8 cellular contexts compared by ENCODE assay signal in the genomic region with DNA sequence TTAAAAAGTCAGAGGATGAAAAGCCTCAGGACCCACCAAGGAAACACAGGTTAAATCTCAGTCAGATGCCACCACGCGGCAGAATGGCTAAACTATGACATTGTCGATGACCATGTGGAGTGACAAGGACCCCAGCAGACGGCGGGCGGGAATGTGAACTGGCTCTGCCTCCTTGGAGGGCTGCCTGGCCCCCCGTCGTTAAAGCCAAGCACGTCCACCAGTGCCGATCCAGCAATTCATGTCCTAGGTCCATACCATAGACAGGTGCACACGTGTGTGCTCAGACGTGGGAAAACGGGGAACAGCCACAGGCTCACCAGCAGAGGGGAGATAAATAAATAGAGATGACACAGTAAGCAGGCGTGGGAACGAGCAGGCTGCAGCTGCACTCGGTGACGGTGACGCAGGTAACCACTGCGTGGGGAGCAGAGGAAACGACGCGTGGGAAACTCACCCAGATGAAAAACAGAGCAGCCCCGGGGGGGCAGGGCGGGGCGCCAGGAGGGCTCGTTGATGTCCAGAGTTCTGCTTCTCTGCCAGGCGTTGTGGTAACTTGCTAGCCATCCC. TPM values are rescaled to one million over a fixed set of nuclear protein-coding genes. Genes with fewer than 3 reads are reported as not detected.
DNase-seq lines count a peak whose midpoint lies in the region; ATAC-seq lines count a peak whose summit lies in the region.

No MANE protein-coding gene starts in this region.

- DNase-seq in CD4-positive, CD25-positive, alpha-beta regulatory T cell: peak; percentile 69 to 92 (median 86)
- DNase-seq in Jurkat, Clone E6-1 (ENCODE audit: low read depth, low spot score): peak; percentile 86
- peak; percentile 68 for DNase-seq in activated CD8-positive, alpha-beta memory T cell treated with anti-CD3 and anti-CD28 coated beads, Interleukin-2, amount 50 U/mL, for 24 hours (ENCODE audit: extremely low read depth)
- peak; percentile 44 to 53 for DNase-seq in left colon
- peak; percentile 59 for DNase-seq in stimulated activated CD8-positive, alpha-beta memory T cell treated with anti-CD3 and anti-CD28 coated beads, Interleukin-7, amount 100 ng/mL, for 24 hours (ENCODE audit: low read depth)
- no peak for DNase-seq in NCI-H2081 (lab: John Stamatoyannopoulos, UW)
- DNase-seq in DMS79 (lab: John Stamatoyannopoulos, UW): no peak

- peaks cover 11 to 50% (median 17%) of the 10 kb centered on the region in 4 donors for H3K4me1 Mint-ChIP-seq in CD4-positive, CD25-positive, alpha-beta regulatory T cell

- H3K4me3 ChIP-seq in CD4-positive, CD25-positive, alpha-beta regulatory T cell (ENCODE audit: low read depth, low read length): peak overlapping the region; percentile 69
- H3K4me3 ChIP-seq in Jurkat, Clone E6-1 (ENCODE audit: low read length): peak overlapping the region; percentile 55

- peak overlapping the region; percentile 89 to 92 (median 90) for H3K4me3 Mint-ChIP-seq in CD4-positive, CD25-positive, alpha-beta regulatory T cell

- H3K9me3 Mint-ChIP-seq in CD4-positive, CD25-positive, alpha-beta regulatory T cell: peaks cover 0 to 2% (median 0%) of the 10 kb centered on the region in 7 donors

- peak overlapping the region; percentile 96 to 100 (median 99) for H3K27ac Mint-ChIP-seq in CD4-positive, CD25-positive, alpha-beta regulatory T cell

- H3K36me3 ChIP-seq in CD4-positive, CD25-positive, alpha-beta regulatory T cell (ENCODE audit: control insufficient read depth, insufficient read depth, low read length): no peaks in the 10 kb centered on the region

- peaks cover 20% of the 10 kb centered on the region for H3K4me1 ChIP-seq in CD4-positive, CD25-positive, alpha-beta regulatory T cell (ENCODE audit: control insufficient read depth, insufficient read depth, low read length, poor library complexity, severe bottlenecking)

- H3K36me3 Mint-ChIP-seq in CD4-positive, CD25-positive, alpha-beta regulatory T cell: peaks cover 13% of the 10 kb centered on the region

- H3K27ac ChIP-seq in CD4-positive, CD25-positive, alpha-beta regulatory T cell (ENCODE audit: insufficient read depth, low read length, poor library complexity, severe bottlenecking): peak overlapping the region; percentile 94

- no peaks in the 10 kb centered on the region for H3K9me3 ChIP-seq in CD4-positive, CD25-positive, alpha-beta regulatory T cell (ENCODE audit: control insufficient read depth in 2 of 2, low read length in 2 of 2)

- intact Hi-C loops in left colon (cut with DNase I, micrococcal nuclease): no loop called here

- ATAC-seq in CD4-positive, CD25-positive, alpha-beta regulatory T cell (ENCODE audit: low read depth in 2 of 2): peak; percentile 94 to 96
- ATAC-seq in left colon: no peak
- no peak for ATAC-seq in HG03045 (IDR thresholded peaks at IDR 0.05; ENCODE audit: unreplicated experiment)

- peaks cover 8% of the 10 kb centered on the region for H3K27me3 Mint-ChIP-seq in CD4-positive, CD25-positive, alpha-beta regulatory T cell

- no peaks in the 10 kb centered on the region for H3K27me3 ChIP-seq in CD4-positive, CD25-positive, alpha-beta regulatory T cell (ENCODE audit: control insufficient read depth, insufficient read depth, low read length)

RNA-seq across cellular contexts. Expression of a gene that starts 28.3 kb away (rescaled TPM):
- total RNA-seq in CD4-positive, CD25-positive, alpha-beta regulatory T cell: 5.3 TPM
- polyA plus RNA-seq in CD4-positive, CD25-positive, alpha-beta regulatory T cell: 1 to 10 TPM in 3 of 4 donors, under 1 TPM in 1; 0.72 to 2.8 (median 1.8) TPM
- 6.4 TPM for polyA plus RNA-seq in Jurkat, Clone E6-1 (2012; ENCODE audit: insufficient read depth, insufficient read length)
- total RNA-seq in left colon: 1 to 10 TPM; 2.3 to 2.5 TPM

Comparison
In these comparisons a context has a peak if more than half of its experiments do, and no peak if none do; other contexts are left out.
1. ATAC-seq: peak in CD4-positive, CD25-positive, alpha-beta regulatory T cell (2 of 2); none in left colon (single experiment) and HG03045 (single experiment).
2. DNase-seq: peak in CD4-positive, CD25-positive, alpha-beta regulatory T cell (3 of 3), Jurkat, Clone E6-1 (single experiment), activated CD8-positive, alpha-beta memory T cell treated with anti-CD3 and anti-CD28 coated beads, Interleukin-2, amount 50 U/mL, for 24 hours (single experiment), left colon (2 of 2) and stimulated activated CD8-positive, alpha-beta memory T cell treated with anti-CD3 and anti-CD28 coated beads, Interleukin-7, amount 100 ng/mL, for 24 hours (single experiment); none in NCI-H2081 (0 of 2) and DMS79 (single experiment).